2 cellular contexts compared by ENCODE assay signal in genomic region chr7:100856871-100857282, GRCh38.
A peak's percentile ranks its signal among the peaks of the same experiment; 100 is the strongest.
TF ChIP-seq lines count a peak whose summit lies in the region.

No MANE protein-coding gene starts in this region.

TF ChIP-seq in H1, 55 proteins besides CTCF, POLR2A, EP300 and RAD21:
- TF ChIP-seq TEAD4 (IDR thresholded peaks at IDR 0.05; ENCODE audit: low read depth, low read length): 0 out of 2 replicates have a peak, but pooled peaks have one; percentile 21
- TF ChIP-seq SAP30 (IDR thresholded peaks at IDR 0.05; ENCODE audit: insufficient read depth, insufficient replicate concordance, low read length): no peak

TF ChIP-seq in SK-N-SH, 30 proteins besides CTCF, POLR2A, EP300 and RAD21:
- TF ChIP-seq MAX (IDR thresholded peaks at IDR 0.05; ENCODE audit: low read depth): no peak
- no peak for TF ChIP-seq USF1 (IDR thresholded peaks at IDR 0.05; ENCODE audit: borderline replicate concordance, low read depth)
- TF ChIP-seq EZH2phosphoT487 (IDR thresholded peaks at IDR 0.05; ENCODE audit: borderline replicate concordance, low read depth): no peak
- TF ChIP-seq CHD2 (IDR thresholded peaks at IDR 0.05; ENCODE audit: low read length, partially characterized antibody): no peak
- TF ChIP-seq, protein P1, sequence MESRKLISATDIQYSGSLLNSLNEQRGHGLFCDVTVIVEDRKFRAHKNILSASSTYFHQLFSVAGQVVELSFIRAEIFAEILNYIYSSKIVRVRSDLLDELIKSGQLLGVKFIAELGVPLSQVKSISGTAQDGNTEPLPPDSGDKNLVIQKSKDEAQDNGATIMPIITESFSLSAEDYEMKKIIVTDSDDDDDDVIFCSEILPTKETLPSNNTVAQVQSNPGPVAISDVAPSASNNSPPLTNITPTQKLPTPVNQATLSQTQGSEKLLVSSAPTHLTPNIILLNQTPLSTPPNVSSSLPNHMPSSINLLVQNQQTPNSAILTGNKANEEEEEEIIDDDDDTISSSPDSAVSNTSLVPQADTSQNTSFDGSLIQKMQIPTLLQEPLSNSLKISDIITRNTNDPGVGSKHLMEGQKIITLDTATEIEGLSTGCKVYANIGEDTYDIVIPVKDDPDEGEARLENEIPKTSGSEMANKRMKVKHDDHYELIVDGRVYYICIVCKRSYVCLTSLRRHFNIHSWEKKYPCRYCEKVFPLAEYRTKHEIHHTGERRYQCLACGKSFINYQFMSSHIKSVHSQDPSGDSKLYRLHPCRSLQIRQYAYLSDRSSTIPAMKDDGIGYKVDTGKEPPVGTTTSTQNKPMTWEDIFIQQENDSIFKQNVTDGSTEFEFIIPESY (IDR thresholded peaks at IDR 0.05; ENCODE audit: borderline replicate concordance, low read depth): no peak
- TF ChIP-seq, protein P2, sequence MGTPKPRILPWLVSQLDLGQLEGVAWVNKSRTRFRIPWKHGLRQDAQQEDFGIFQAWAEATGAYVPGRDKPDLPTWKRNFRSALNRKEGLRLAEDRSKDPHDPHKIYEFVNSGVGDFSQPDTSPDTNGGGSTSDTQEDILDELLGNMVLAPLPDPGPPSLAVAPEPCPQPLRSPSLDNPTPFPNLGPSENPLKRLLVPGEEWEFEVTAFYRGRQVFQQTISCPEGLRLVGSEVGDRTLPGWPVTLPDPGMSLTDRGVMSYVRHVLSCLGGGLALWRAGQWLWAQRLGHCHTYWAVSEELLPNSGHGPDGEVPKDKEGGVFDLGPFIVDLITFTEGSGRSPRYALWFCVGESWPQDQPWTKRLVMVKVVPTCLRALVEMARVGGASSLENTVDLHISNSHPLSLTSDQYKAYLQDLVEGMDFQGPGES (IDR thresholded peaks at IDR 0.05; ENCODE audit: low read depth, low read length): no peak
- TF ChIP-seq RFX5 (IDR thresholded peaks at IDR 0.05; ENCODE audit: low read length): no peak
- TF ChIP-seq NRF1 (IDR thresholded peaks at IDR 0.05; ENCODE audit: low read depth, low read length): no peak
- no peak for TF ChIP-seq ELF1 (IDR thresholded peaks at IDR 0.05)
- no peak for TF ChIP-seq TCF12 (IDR thresholded peaks at IDR 0.05)
